Comparison of ENCODE assay signal across 21 cellular contexts in genomic region chr20:59676877-59677140, GRCh38.
DNase-seq lines count a peak whose midpoint lies in the region; ATAC-seq and TF ChIP-seq lines count a peak whose summit lies in the region.
"Had no signal": no experiment of that assay in that cellular context is flagged by ENCODE, and none has a peak within 500 bp of the region (broad histone marks: within the 10 kb centered on the region; RNA-seq: fewer than 3 reads in every experiment).

No MANE protein-coding gene starts in this region.

- H3K27me3 ChIP-seq in right atrium auricular region (no peaks in the 10 kb centered on the region), breast epithelium (peaks cover 0 to 57% of the 10 kb centered on the region in 2 donors)

- DNase-seq in right atrium auricular region (ENCODE audit: low spot score) (peak; percentile 11), left ventricle myocardium superior (no peak), foreskin melanocyte (peak; percentile 44), T1000 (lab: John Stamatoyannopoulos, UW) (no peak), breast epithelium (ENCODE audit: low spot score in 2 of 2) (no peak), kidney tubule cell (ENCODE audit: low spot score) (no peak)
- DNase-seq: Calu3, GM23248, H7, KBM-7, MV-4-11, NCI-H1105, NCI-H1436 treated with DMSO at 0.1 percent for 48 hours, NCI-H187 treated with DMSO at 0.1 percent for 48 hours, NCI-H2107, NCI-H526 treated with DMSO at 0.1 percent for 48 hours, PC-9, RPMI8226, SHP77 had no signal

- no peak for TF ChIP-seq POLR2A in breast epithelium (IDR thresholded peaks at IDR 0.05)

- ATAC-seq in left ventricle myocardium superior (no peak), HG03159 (IDR thresholded peaks at IDR 0.05; ENCODE audit: unreplicated experiment) (no peak)

- TF ChIP-seq CTCF in right atrium auricular region (IDR thresholded peaks at IDR 0.05) (no peak), breast epithelium (IDR thresholded peaks at IDR 0.05) (no peak)

- no peaks in the 10 kb centered on the region for H3K9me3 ChIP-seq in right atrium auricular region
- H3K9me3 ChIP-seq in breast epithelium = no peaks in the 10 kb centered on the region

- H3K36me3 ChIP-seq in right atrium auricular region = no peaks in the 10 kb centered on the region
- no peaks in the 10 kb centered on the region for H3K36me3 ChIP-seq in breast epithelium

- H3K4me3 ChIP-seq in right atrium auricular region (no peak overlapping the region), breast epithelium (no peak overlapping the region)
- H3K4me3 ChIP-seq: GM23248, PC-9 had no signal

- H3K27ac ChIP-seq in right atrium auricular region = no peak overlapping the region
- H3K27ac ChIP-seq in angular gyrus (ENCODE audit: low read depth, low read length) = peak overlapping the region; percentile 86
- H3K27ac ChIP-seq in breast epithelium = no peak overlapping the region
- H3K27ac ChIP-seq: GM23248, PC-9 had no signal

- intact Hi-C loops in left ventricle myocardium superior (cut with micrococcal nuclease) (no loop called here), breast epithelium (cut with DNase I; ENCODE audit: low total_unique reads) (no loop called here)

- H3K4me1 ChIP-seq in right atrium auricular region (no peaks in the 10 kb centered on the region), breast epithelium (no peaks in the 10 kb centered on the region)

Comparison
In these comparisons a context has a peak if more than half of its experiments do, and no peak if none do; other contexts are left out.
1. DNase-seq: peak in right atrium auricular region (single experiment) and foreskin melanocyte (single experiment); none in left ventricle myocardium superior (single experiment), T1000 (single experiment), breast epithelium (0 of 2) and kidney tubule cell (single experiment).